Comparison of ENCODE assay signal across 1 cellular context in genomic region chr16:21233521-21234150, GRCh38.
TF ChIP-seq lines count a peak whose summit lies in the region.

TSS of gene ANKS4B (plus strand) at chr16:21233699. CDS start at chr16:21233738, 39 bp downstream.

TF ChIP-seq in HepG2, 621 proteins besides CTCF, POLR2A, EP300 and RAD21 (continued from another document and continues in another):
- no peak; the same call in 1 of the 2 replicates for TF ChIP-seq PRDM15 (CRISPR knock-in tag; IDR thresholded peaks at IDR 0.05)
- TF ChIP-seq ZNF414 (CRISPR knock-in tag; IDR thresholded peaks at IDR 0.05), result no peak
- no peak for TF ChIP-seq TEF (CRISPR knock-in tag; IDR thresholded peaks at IDR 0.05)
- 0 out of 2 replicates have a peak, but pooled peaks have one; percentile 74 for TF ChIP-seq NAIF1 (CRISPR knock-in tag; IDR thresholded peaks at IDR 0.05; ENCODE audit: borderline replicate concordance)
- peak; percentile 77 for TF ChIP-seq ZNF275 (CRISPR knock-in tag; IDR thresholded peaks at IDR 0.05; ENCODE audit: borderline replicate concordance)
- no peak for TF ChIP-seq ZBTB46 (CRISPR knock-in tag; IDR thresholded peaks at IDR 0.05; ENCODE audit: borderline replicate concordance)
- TF ChIP-seq BCL6 (CRISPR knock-in tag; IDR thresholded peaks at IDR 0.05), result peak; percentile 97
- TF ChIP-seq MEF2D (CRISPR knock-in tag; IDR thresholded peaks at IDR 0.05), result peak; percentile 98
- no peak for TF ChIP-seq AKNA (CRISPR knock-in tag; IDR thresholded peaks at IDR 0.05; ENCODE audit: borderline replicate concordance)
- peak; percentile 56; the same call in 1 of the 2 replicates for TF ChIP-seq TFE3 (CRISPR knock-in tag; IDR thresholded peaks at IDR 0.05)
- peak; percentile 78; the same call in 1 of the 2 replicates for TF ChIP-seq YEATS2 (CRISPR knock-in tag; IDR thresholded peaks at IDR 0.05; ENCODE audit: borderline replicate concordance)
- TF ChIP-seq ZNF281 (CRISPR knock-in tag; IDR thresholded peaks at IDR 0.05; ENCODE audit: borderline replicate concordance), result peak; percentile 33; the same call in 1 of the 2 replicates
- peak; percentile 30; the same call in 1 of the 2 replicates for TF ChIP-seq ZNF784 (CRISPR knock-in tag; IDR thresholded peaks at IDR 0.05; ENCODE audit: borderline replicate concordance)
- peak; percentile 94 for TF ChIP-seq DRAP1 (CRISPR knock-in tag; IDR thresholded peaks at IDR 0.05)
- TF ChIP-seq ELK4 (CRISPR knock-in tag; IDR thresholded peaks at IDR 0.05; ENCODE audit: borderline replicate concordance), result no peak
- TF ChIP-seq ZNF142 (CRISPR knock-in tag; IDR thresholded peaks at IDR 0.05), result no peak
